In the genomic region with DNA sequence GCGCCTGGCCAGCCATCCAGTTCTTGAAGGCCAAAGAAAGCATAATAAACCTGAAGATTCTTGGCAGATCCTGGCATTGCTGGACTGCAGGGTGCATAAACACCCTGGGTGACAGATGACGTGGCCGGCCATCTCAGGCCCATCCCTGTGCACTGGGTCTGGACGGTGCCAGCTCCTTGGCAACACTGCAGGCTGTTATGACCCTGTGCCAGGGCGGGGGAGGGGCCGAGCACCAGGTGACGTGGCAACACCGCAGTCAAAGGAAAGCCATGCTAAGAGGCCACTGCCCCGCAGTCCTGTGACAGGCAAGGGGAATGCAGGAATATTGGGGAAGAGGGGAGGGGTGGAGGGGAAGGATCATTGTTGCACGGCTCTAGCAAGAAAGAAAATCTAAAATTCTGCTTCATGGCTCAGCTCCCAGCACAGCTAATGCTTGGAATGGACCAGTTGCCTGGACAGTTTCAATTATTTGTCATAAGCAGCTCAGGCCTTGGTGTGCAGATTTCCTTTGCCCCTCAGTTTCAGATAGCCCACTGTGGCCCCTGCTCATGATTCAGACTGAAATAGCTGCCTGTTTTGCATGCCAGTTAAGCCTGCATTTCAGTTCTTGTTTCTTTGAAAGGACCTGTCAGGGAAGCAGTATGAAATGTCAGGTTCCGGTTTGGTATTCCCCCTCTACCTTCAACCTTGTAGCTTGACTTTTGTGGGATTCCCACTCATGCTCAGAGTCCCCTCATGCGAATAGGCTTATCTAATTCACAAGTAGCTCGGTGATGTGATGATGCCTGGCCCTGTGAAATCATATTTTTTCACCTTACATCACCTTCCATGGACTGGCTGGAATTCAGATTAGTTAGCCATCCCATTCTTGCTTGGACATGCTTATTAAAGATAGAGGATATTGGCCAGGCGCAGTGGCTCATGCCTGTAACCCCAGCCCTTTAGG, we compare ENCODE assay signal across 8 cellular contexts. TPM values are rescaled to one million over a fixed set of nuclear protein-coding genes. Genes with fewer than 3 reads are reported as not detected.
DNase-seq lines count a peak whose midpoint lies in the region; ATAC-seq and TF ChIP-seq lines count a peak whose summit lies in the region.

No MANE protein-coding gene starts in this region.

- ATAC-seq in GM19467 (IDR thresholded peaks at IDR 0.05; ENCODE audit: unreplicated experiment) (peak; percentile 88), HG03442 (IDR thresholded peaks at IDR 0.05; ENCODE audit: unreplicated experiment) (peak; percentile 81)

- 38 to 53% (median 40%) methylated on average over 9 to 14 of the region's 14 CpGs for WGBS in stomach, 5 donors

- no peaks in the 10 kb centered on the region for H3K9me3 ChIP-seq in stomach

- no peak overlapping the region for H3K27ac Mint-ChIP-seq in activated CD4-positive, alpha-beta memory T cell treated with anti-CD3 and anti-CD28 coated beads, Interleukin-2, amount 10 ng/mL, durations not matched to agents 7 days and 5 days

- H3K27me3 Mint-ChIP-seq in activated CD4-positive, alpha-beta memory T cell treated with anti-CD3 and anti-CD28 coated beads, Interleukin-2, amount 10 ng/mL, durations not matched to agents 7 days and 5 days: no peaks in the 10 kb centered on the region

- TF ChIP-seq EP300 in stomach (IDR thresholded peaks at IDR 0.05): peak; percentile 62

- TF ChIP-seq POLR2A in stomach (IDR thresholded peaks at IDR 0.05): no peak

- no peaks in the 10 kb centered on the region for H3K36me3 Mint-ChIP-seq in activated CD4-positive, alpha-beta memory T cell treated with anti-CD3 and anti-CD28 coated beads, Interleukin-2, amount 10 ng/mL, durations not matched to agents 7 days and 5 days (ENCODE audit: low read depth)

- H3K36me3 ChIP-seq in stomach: no peaks in the 10 kb centered on the region

- DNase-seq in GM10248 (ENCODE audit: extremely low spot score): peak; percentile 83
- DNase-seq in activated CD4-positive, alpha-beta memory T cell treated with anti-CD3 and anti-CD28 coated beads, Interleukin-2, amount 10 ng/mL, durations not matched to agents 7 days and 5 days: peak; percentile 18
- peak; percentile 56 for DNase-seq in iPS-NIHi11 (ENCODE audit: low spot score)
- DNase-seq in stomach: peak; percentile 81
- DNase-seq in T1000 (lab: John Stamatoyannopoulos, UW): no peak
- DNase-seq in NCI-H524 treated with DMSO at 0.1 percent for 48 hours (lab: John Stamatoyannopoulos, UW): no peak

- CTCF ChIA-PET in GM10248 (lab: Yijun Ruan, JAX): interaction anchor here (0.7 to 6.4 kb wide), 15 partner anchors 8 to 131 kb away, joined by 3 to 36 read pairs (median 3); a partner anchor contains a TSS
- CTCF ChIA-PET in activated CD4-positive, alpha-beta memory T cell treated with anti-CD3 and anti-CD28 coated beads, Interleukin-2, amount 10 ng/mL, durations not matched to agents 7 days and 5 days (lab: Charles Lee): no interaction called here

- intact Hi-C loops in stomach (cut with DNase I; ENCODE audit: low total_unique reads): no loop called here

- no peak overlapping the region for H3K4me3 ChIP-seq in stomach

- no peak for TF ChIP-seq CTCF in GM10248 (IDR thresholded peaks at IDR 0.05; ENCODE audit: control extremely low read depth, extremely low read depth, low read depth, missing control alignments)
- TF ChIP-seq CTCF in stomach (IDR thresholded peaks at IDR 0.05): no peak

- peak overlapping the region; percentile 58 to 81 (median 67) for H3K27ac ChIP-seq in stomach

- H3K4me3 Mint-ChIP-seq in activated CD4-positive, alpha-beta memory T cell treated with anti-CD3 and anti-CD28 coated beads, Interleukin-2, amount 10 ng/mL, durations not matched to agents 7 days and 5 days: no peak overlapping the region

- H3K9me3 Mint-ChIP-seq in activated CD4-positive, alpha-beta memory T cell treated with anti-CD3 and anti-CD28 coated beads, Interleukin-2, amount 10 ng/mL, durations not matched to agents 7 days and 5 days: no peaks in the 10 kb centered on the region

- H3K27me3 ChIP-seq in stomach: no peaks in the 10 kb centered on the region

- H3K4me1 ChIP-seq in stomach: peaks cover 11 to 27% (median 16%) of the 10 kb centered on the region in 4 donors

- peaks cover 11% of the 10 kb centered on the region for H3K4me1 Mint-ChIP-seq in activated CD4-positive, alpha-beta memory T cell treated with anti-CD3 and anti-CD28 coated beads, Interleukin-2, amount 10 ng/mL, durations not matched to agents 7 days and 5 days

- POLR2A ChIA-PET in GM10248 (lab: Yijun Ruan, JAX): interaction anchor here (0.6 to 1.9 kb wide), 9 partner anchors 14 to 1491 kb away, joined by 3 to 17 read pairs (median 3); a partner anchor contains a TSS
- POLR2A ChIA-PET in activated CD4-positive, alpha-beta memory T cell treated with anti-CD3 and anti-CD28 coated beads, Interleukin-2, amount 10 ng/mL, durations not matched to agents 7 days and 5 days (lab: Charles Lee): interaction anchor here (1.2 kb wide), 2 partner anchors 20 to 28 kb away, joined by 3 read pairs; no protein-coding TSS in a partner anchor

RNA-seq across cellular contexts. Expression of a gene that starts 29.7 kb away (rescaled TPM):
- total RNA-seq in activated CD4-positive, alpha-beta memory T cell treated with anti-CD3 and anti-CD28 coated beads, Interleukin-2, amount 10 ng/mL, durations not matched to agents 7 days and 5 days: 100 to 1,000 TPM; 154 to 155 TPM
- total RNA-seq in stomach: 100 to 1,000 TPM in 2 of 5 donors, 10 to 100 TPM in 3; 21.6 to 203 (median 99.3) TPM
- polyA plus RNA-seq in stomach: 10 to 100 TPM; 17.1 to 21.2 (median 18.4) TPM

Comparison
In these comparisons a context has a peak if more than half of its experiments do, and no peak if none do; other contexts are left out.
1. DNase-seq: peak in GM10248 (single experiment), activated CD4-positive, alpha-beta memory T cell treated with anti-CD3 and anti-CD28 coated beads, Interleukin-2, amount 10 ng/mL, durations not matched to agents 7 days and 5 days (single experiment), iPS-NIHi11 (single experiment) and stomach (single experiment); none in T1000 (single experiment) and NCI-H524 treated with DMSO at 0.1 percent for 48 hours (single experiment).